1 cellular context compared by ENCODE assay signal in genomic region chrX:11381464-11381863, GRCh38.
TF ChIP-seq lines count a peak whose summit lies in the region.

No MANE protein-coding gene starts in this region.

TF ChIP-seq in GM23338, 12 proteins besides CTCF, POLR2A, EP300 and RAD21 (continued from another document):
- TF ChIP-seq NANOG (IDR thresholded peaks at IDR 0.05; ENCODE audit: borderline replicate concordance) (no peak), CREB1 (CRISPR knock-in tag; IDR thresholded peaks at IDR 0.05; ENCODE audit: low read depth) (no peak), STAT1 (IDR thresholded peaks at IDR 0.05; ENCODE audit: unreplicated experiment) (no peak)
